ENCODE assay signal across 1 cellular context in genomic region chr9:96856363-96857286, GRCh38.
A peak's percentile ranks its signal among the peaks of the same experiment; 100 is the strongest.
TF ChIP-seq lines count a peak whose summit lies in the region.

No MANE protein-coding gene starts in this region.

TF ChIP-seq in IMR-90, 13 proteins besides CTCF, POLR2A, EP300 and RAD21:
- TF ChIP-seq FOS (IDR thresholded peaks at IDR 0.05; ENCODE audit: low read depth, low read length), result no peak
- peak; percentile 79 for TF ChIP-seq SMC3 (IDR thresholded peaks at IDR 0.05; ENCODE audit: low read depth, low read length)
- TF ChIP-seq RCOR1 (IDR thresholded peaks at IDR 0.05; ENCODE audit: insufficient replicate concordance, low read length), result no peak
- TF ChIP-seq BHLHE40 (IDR thresholded peaks at IDR 0.05; ENCODE audit: low read depth, low read length), result no peak
